8 cellular contexts compared by ENCODE assay signal in genomic region chr20:61980647-61981583, GRCh38.
DNase-seq lines count a peak whose midpoint lies in the region; ATAC-seq, FAIRE-seq and TF ChIP-seq lines count a peak whose summit lies in the region.

No MANE protein-coding gene starts in this region.

- no peak overlapping the region for H3K9ac ChIP-seq in astrocyte (ENCODE audit: low read length)

- TF ChIP-seq CTCF in Caco-2 (IDR thresholded peaks at IDR 0.05; ENCODE audit: insufficient read depth in 1 of 2, low read depth in 1 of 2, low read length in 1 of 2, severe bottlenecking in 1 of 2, unreplicated experiment in 1 of 2), result peak; percentile 63 to 64
- peak; percentile 24 for TF ChIP-seq CTCF in astrocyte (IDR thresholded peaks at IDR 0.05; ENCODE audit: insufficient read depth, low read depth, low read length)

- no peaks in the 10 kb centered on the region for H3K4me1 Mint-ChIP-seq in Caco-2 (ENCODE audit: low read depth, unreplicated experiment)
- H3K4me1 Mint-ChIP-seq in astrocyte (ENCODE audit: low read depth, unreplicated experiment), result no peaks in the 10 kb centered on the region
- peaks cover 20% of the 10 kb centered on the region for H3K4me1 Mint-ChIP-seq in activated T-helper 17 cell treated with anti-CD3 and anti-CD28 coated beads, Interleukin-2, amount 50 U/mL, for 72 hours

- intact Hi-C loops in Caco-2 (cut with micrococcal nuclease; ENCODE audit: unreplicated experiment), result no loop called here

- BruUV-seq in Caco-2 (replicated peaks; lab: Mats Ljungman, UMichigan), result no TSS peak

- no peaks in the 10 kb centered on the region for H3K27me3 ChIP-seq in Caco-2 (replicated peaks; ENCODE audit: control insufficient read depth, insufficient read depth, low read length)
- H3K27me3 ChIP-seq in astrocyte (ENCODE audit: insufficient read depth, low read length), result no peaks in the 10 kb centered on the region

- H3K27me3 Mint-ChIP-seq in Caco-2 (ENCODE audit: insufficient read depth, unreplicated experiment) (no peaks in the 10 kb centered on the region), astrocyte (ENCODE audit: low read depth, unreplicated experiment) (no peaks in the 10 kb centered on the region)
- no peaks in the 10 kb centered on the region for H3K27me3 Mint-ChIP-seq in activated T-helper 17 cell treated with anti-CD3 and anti-CD28 coated beads, Interleukin-2, amount 50 U/mL, for 72 hours

- no peak overlapping the region for H3K27ac ChIP-seq in astrocyte (ENCODE audit: low read depth, low read length)

- no peak overlapping the region for H2AFZ ChIP-seq in astrocyte (ENCODE audit: low read depth, low read length)

- H3K4me3 ChIP-seq in Caco-2 (ENCODE audit: low read depth, low read length), result no peak overlapping the region
- no peak overlapping the region for H3K4me3 ChIP-seq in astrocyte (ENCODE audit: insufficient read depth, low read depth, low read length)

- H3K79me2 ChIP-seq in astrocyte (ENCODE audit: insufficient read depth, low read length), result no peaks in the 10 kb centered on the region

- peaks cover 42% of the 10 kb centered on the region for H4K20me1 ChIP-seq in astrocyte (ENCODE audit: insufficient read depth, low read length)

- H3K36me3 Mint-ChIP-seq in Caco-2 (ENCODE audit: insufficient read depth, unreplicated experiment) (peaks cover 63% of the 10 kb centered on the region), astrocyte (ENCODE audit: low read depth, unreplicated experiment) (peaks cover 18% of the 10 kb centered on the region)
- H3K36me3 Mint-ChIP-seq in activated T-helper 17 cell treated with anti-CD3 and anti-CD28 coated beads, Interleukin-2, amount 50 U/mL, for 72 hours (ENCODE audit: low read depth), result peaks cover 15% of the 10 kb centered on the region

- no peak for FAIRE-seq in astrocyte (lab: Jason Lieb, UNC)

- in situ Hi-C loops in KBM-7 (cut with MboI; ENCODE audit: low pct_unique_long_range_greater_than_20kb, low sequenced_read_pairs), result no loop called here

- H3K4me3 Mint-ChIP-seq in Caco-2 (ENCODE audit: unreplicated experiment) (no peak overlapping the region), astrocyte (ENCODE audit: unreplicated experiment) (no peak overlapping the region)
- H3K4me3 Mint-ChIP-seq in activated T-helper 17 cell treated with anti-CD3 and anti-CD28 coated beads, Interleukin-2, amount 50 U/mL, for 72 hours, result no peak overlapping the region

- H3K9me3 Mint-ChIP-seq in Caco-2 (ENCODE audit: unreplicated experiment) (no peaks in the 10 kb centered on the region), astrocyte (ENCODE audit: unreplicated experiment) (peaks cover 3% of the 10 kb centered on the region)
- H3K9me3 Mint-ChIP-seq in activated T-helper 17 cell treated with anti-CD3 and anti-CD28 coated beads, Interleukin-2, amount 50 U/mL, for 72 hours, result peaks cover 4% of the 10 kb centered on the region

- ATAC-seq in left lobe of liver (peak; percentile 91), GM19397 (IDR thresholded peaks at IDR 0.05; ENCODE audit: unreplicated experiment) (no peak)
- no peak for ATAC-seq in activated T-helper 17 cell treated with anti-CD3 and anti-CD28 coated beads, Interleukin-2, amount 50 U/mL, for 72 hours (replicated peaks)

- peaks cover 9% of the 10 kb centered on the region; the same call in 1 of the 2 replicates for H3K36me3 ChIP-seq in Caco-2 (ENCODE audit: control insufficient read depth, insufficient read depth, low read length)
- H3K36me3 ChIP-seq in astrocyte (ENCODE audit: insufficient read depth, low read length), result no peaks in the 10 kb centered on the region

- H3K4me2 ChIP-seq in astrocyte (ENCODE audit: low read length), result no peak overlapping the region

- DNase-seq in Caco-2 (peak in 1 of 2 experiments; percentile 63), KBM-7 (peak; percentile 43), astrocyte (ENCODE audit: low read depth) (no peak), left lobe of liver (ENCODE audit: low spot score) (peak; percentile 68), DMS153 (lab: John Stamatoyannopoulos, UW) (no peak), kidney glomerular epithelial cell (lab: John Stamatoyannopoulos, UW) (no peak)

- H3K4me1 ChIP-seq in Caco-2, result no peaks in the 10 kb centered on the region
- no peaks in the 10 kb centered on the region for H3K4me1 ChIP-seq in astrocyte (ENCODE audit: insufficient read depth, low read length)

- H3K27ac Mint-ChIP-seq in Caco-2 (ENCODE audit: unreplicated experiment) (peak overlapping the region; percentile 1), astrocyte (ENCODE audit: unreplicated experiment) (no peak overlapping the region)
- H3K27ac Mint-ChIP-seq in activated T-helper 17 cell treated with anti-CD3 and anti-CD28 coated beads, Interleukin-2, amount 50 U/mL, for 72 hours, result no peak overlapping the region

- H3K9me3 ChIP-seq in Caco-2 (no peaks in the 10 kb centered on the region), astrocyte (ENCODE audit: insufficient read depth, low read depth, low read length) (no peaks in the 10 kb centered on the region)

- POLR2A ChIA-PET in Caco-2 (lab: Charles Lee), result no interaction called here

- CTCF ChIA-PET in Caco-2 (lab: Charles Lee), result no interaction called here

Comparison
In these comparisons a context has a peak if more than half of its experiments do, and no peak if none do; other contexts are left out.
1. DNase-seq: peak in KBM-7 (single experiment) and left lobe of liver (single experiment); none in astrocyte (single experiment), DMS153 (single experiment) and kidney glomerular epithelial cell (single experiment).